Comparison of ENCODE assay signal across 1 cellular context in genomic region chr2:230441188-230441897, GRCh38.
TF ChIP-seq lines count a peak whose summit lies in the region.

No MANE protein-coding gene starts in this region.

TF ChIP-seq in K562, 482 proteins besides CTCF, POLR2A, EP300 and RAD21 (continued from another document and continues in another):
- TF ChIP-seq, protein P1, sequence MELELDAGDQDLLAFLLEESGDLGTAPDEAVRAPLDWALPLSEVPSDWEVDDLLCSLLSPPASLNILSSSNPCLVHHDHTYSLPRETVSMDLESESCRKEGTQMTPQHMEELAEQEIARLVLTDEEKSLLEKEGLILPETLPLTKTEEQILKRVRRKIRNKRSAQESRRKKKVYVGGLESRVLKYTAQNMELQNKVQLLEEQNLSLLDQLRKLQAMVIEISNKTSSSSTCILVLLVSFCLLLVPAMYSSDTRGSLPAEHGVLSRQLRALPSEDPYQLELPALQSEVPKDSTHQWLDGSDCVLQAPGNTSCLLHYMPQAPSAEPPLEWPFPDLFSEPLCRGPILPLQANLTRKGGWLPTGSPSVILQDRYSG (tag; conservative IDR thresholded peaks at IDR 0.05; ENCODE audit: low read depth): no peak
- no peak for TF ChIP-seq ZBTB1 (CRISPR knock-in tag; IDR thresholded peaks at IDR 0.05; ENCODE audit: borderline replicate concordance, low read depth)
- TF ChIP-seq TEAD1 (CRISPR knock-in tag; IDR thresholded peaks at IDR 0.05): no peak
- TF ChIP-seq GABPB2 (CRISPR knock-in tag; conservative IDR thresholded peaks at IDR 0.05): no peak
- no peak for TF ChIP-seq NFE2L1 (tag; IDR thresholded peaks at IDR 0.05; ENCODE audit: borderline replicate concordance, low read depth)
- no peak for TF ChIP-seq ZNF12 (CRISPR knock-in tag; IDR thresholded peaks at IDR 0.05)
- TF ChIP-seq ZNF232 (CRISPR knock-in tag; IDR thresholded peaks at IDR 0.05): no peak
- no peak for TF ChIP-seq ZNF785 (CRISPR knock-in tag; IDR thresholded peaks at IDR 0.05)
- TF ChIP-seq, protein P2, sequence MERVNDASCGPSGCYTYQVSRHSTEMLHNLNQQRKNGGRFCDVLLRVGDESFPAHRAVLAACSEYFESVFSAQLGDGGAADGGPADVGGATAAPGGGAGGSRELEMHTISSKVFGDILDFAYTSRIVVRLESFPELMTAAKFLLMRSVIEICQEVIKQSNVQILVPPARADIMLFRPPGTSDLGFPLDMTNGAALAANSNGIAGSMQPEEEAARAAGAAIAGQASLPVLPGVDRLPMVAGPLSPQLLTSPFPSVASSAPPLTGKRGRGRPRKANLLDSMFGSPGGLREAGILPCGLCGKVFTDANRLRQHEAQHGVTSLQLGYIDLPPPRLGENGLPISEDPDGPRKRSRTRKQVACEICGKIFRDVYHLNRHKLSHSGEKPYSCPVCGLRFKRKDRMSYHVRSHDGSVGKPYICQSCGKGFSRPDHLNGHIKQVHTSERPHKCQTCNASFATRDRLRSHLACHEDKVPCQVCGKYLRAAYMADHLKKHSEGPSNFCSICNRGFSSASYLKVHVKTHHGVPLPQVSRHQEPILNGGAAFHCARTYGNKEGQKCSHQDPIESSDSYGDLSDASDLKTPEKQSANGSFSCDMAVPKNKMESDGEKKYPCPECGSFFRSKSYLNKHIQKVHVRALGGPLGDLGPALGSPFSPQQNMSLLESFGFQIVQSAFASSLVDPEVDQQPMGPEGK (CRISPR knock-in tag; IDR thresholded peaks at IDR 0.05; ENCODE audit: borderline replicate concordance): no peak
- TF ChIP-seq C11orf30 (IDR thresholded peaks at IDR 0.05; ENCODE audit: low read depth): peak; percentile 81
- no peak for TF ChIP-seq PHF21A (IDR thresholded peaks at IDR 0.05; ENCODE audit: borderline replicate concordance, low read depth)
- peak; percentile 29; the same call in 1 of the 2 replicates for TF ChIP-seq MAFK (IDR thresholded peaks at IDR 0.05; ENCODE audit: low read length)
- TF ChIP-seq ESRRB (CRISPR knock-in tag; IDR thresholded peaks at IDR 0.05; ENCODE audit: borderline replicate concordance): no peak
- no peak for TF ChIP-seq BMI1 (IDR thresholded peaks at IDR 0.05; ENCODE audit: low read length)
- TF ChIP-seq HMG20B (CRISPR knock-in tag; IDR thresholded peaks at IDR 0.05): no peak
- no peak for TF ChIP-seq ELF2 (CRISPR knock-in tag; IDR thresholded peaks at IDR 0.05)
- TF ChIP-seq, protein P3, sequence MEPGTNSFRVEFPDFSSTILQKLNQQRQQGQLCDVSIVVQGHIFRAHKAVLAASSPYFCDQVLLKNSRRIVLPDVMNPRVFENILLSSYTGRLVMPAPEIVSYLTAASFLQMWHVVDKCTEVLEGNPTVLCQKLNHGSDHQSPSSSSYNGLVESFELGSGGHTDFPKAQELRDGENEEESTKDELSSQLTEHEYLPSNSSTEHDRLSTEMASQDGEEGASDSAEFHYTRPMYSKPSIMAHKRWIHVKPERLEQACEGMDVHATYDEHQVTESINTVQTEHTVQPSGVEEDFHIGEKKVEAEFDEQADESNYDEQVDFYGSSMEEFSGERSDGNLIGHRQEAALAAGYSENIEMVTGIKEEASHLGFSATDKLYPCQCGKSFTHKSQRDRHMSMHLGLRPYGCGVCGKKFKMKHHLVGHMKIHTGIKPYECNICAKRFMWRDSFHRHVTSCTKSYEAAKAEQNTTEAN (CRISPR knock-in tag; IDR thresholded peaks at IDR 0.05): no peak
- TF ChIP-seq ZNF197 (CRISPR knock-in tag; IDR thresholded peaks at IDR 0.05; ENCODE audit: low read depth): no peak
- no peak for TF ChIP-seq PYGO2 (tag; IDR thresholded peaks at IDR 0.05)
- no peak for TF ChIP-seq DACH1 (IDR thresholded peaks at IDR 0.05; ENCODE audit: partially characterized antibody)
- no peak for TF ChIP-seq TGIF2 (CRISPR knock-in tag; IDR thresholded peaks at IDR 0.05)
- TF ChIP-seq, protein P4, sequence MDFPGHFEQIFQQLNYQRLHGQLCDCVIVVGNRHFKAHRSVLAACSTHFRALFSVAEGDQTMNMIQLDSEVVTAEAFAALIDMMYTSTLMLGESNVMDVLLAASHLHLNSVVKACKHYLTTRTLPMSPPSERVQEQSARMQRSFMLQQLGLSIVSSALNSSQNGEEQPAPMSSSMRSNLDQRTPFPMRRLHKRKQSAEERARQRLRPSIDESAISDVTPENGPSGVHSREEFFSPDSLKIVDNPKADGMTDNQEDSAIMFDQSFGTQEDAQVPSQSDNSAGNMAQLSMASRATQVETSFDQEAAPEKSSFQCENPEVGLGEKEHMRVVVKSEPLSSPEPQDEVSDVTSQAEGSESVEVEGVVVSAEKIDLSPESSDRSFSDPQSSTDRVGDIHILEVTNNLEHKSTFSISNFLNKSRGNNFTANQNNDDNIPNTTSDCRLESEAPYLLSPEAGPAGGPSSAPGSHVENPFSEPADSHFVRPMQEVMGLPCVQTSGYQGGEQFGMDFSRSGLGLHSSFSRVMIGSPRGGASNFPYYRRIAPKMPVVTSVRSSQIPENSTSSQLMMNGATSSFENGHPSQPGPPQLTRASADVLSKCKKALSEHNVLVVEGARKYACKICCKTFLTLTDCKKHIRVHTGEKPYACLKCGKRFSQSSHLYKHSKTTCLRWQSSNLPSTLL (IDR thresholded peaks at IDR 0.05): no peak
- no peak for TF ChIP-seq HMBOX1 (IDR thresholded peaks at IDR 0.05)
- no peak for TF ChIP-seq EGR1 (conservative IDR thresholded peaks at IDR 0.05)
- TF ChIP-seq GATAD2A (IDR thresholded peaks at IDR 0.05): no peak
- no peak for TF ChIP-seq TARDBP (IDR thresholded peaks at IDR 0.05)
- no peak for TF ChIP-seq FOXK1 (CRISPR knock-in tag; IDR thresholded peaks at IDR 0.05; ENCODE audit: borderline replicate concordance)
- no peak for TF ChIP-seq NUFIP1 (IDR thresholded peaks at IDR 0.05; ENCODE audit: partially characterized antibody)
- TF ChIP-seq ARID1B (IDR thresholded peaks at IDR 0.05): 0 out of 2 replicates have a peak, but pooled peaks have one; percentile 12
- no peak for TF ChIP-seq LEF1 (IDR thresholded peaks at IDR 0.05)
- TF ChIP-seq ZFX (CRISPR knock-in tag; IDR thresholded peaks at IDR 0.05): no peak
- no peak for TF ChIP-seq FOXO4 (CRISPR knock-in tag; IDR thresholded peaks at IDR 0.05)
- TF ChIP-seq MAFG (tag; conservative IDR thresholded peaks at IDR 0.05): peak; percentile 84
- peak; percentile 60 for TF ChIP-seq MAFF (IDR thresholded peaks at IDR 0.05; ENCODE audit: low read length)
- TF ChIP-seq, protein P5, sequence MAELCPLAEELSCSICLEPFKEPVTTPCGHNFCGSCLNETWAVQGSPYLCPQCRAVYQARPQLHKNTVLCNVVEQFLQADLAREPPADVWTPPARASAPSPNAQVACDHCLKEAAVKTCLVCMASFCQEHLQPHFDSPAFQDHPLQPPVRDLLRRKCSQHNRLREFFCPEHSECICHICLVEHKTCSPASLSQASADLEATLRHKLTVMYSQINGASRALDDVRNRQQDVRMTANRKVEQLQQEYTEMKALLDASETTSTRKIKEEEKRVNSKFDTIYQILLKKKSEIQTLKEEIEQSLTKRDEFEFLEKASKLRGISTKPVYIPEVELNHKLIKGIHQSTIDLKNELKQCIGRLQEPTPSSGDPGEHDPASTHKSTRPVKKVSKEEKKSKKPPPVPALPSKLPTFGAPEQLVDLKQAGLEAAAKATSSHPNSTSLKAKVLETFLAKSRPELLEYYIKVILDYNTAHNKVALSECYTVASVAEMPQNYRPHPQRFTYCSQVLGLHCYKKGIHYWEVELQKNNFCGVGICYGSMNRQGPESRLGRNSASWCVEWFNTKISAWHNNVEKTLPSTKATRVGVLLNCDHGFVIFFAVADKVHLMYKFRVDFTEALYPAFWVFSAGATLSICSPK (IDR thresholded peaks at IDR 0.05; ENCODE audit: borderline replicate concordance): no peak
- no peak for TF ChIP-seq ZNF76 (CRISPR knock-in tag; IDR thresholded peaks at IDR 0.05; ENCODE audit: borderline replicate concordance)
- TF ChIP-seq, protein P6, sequence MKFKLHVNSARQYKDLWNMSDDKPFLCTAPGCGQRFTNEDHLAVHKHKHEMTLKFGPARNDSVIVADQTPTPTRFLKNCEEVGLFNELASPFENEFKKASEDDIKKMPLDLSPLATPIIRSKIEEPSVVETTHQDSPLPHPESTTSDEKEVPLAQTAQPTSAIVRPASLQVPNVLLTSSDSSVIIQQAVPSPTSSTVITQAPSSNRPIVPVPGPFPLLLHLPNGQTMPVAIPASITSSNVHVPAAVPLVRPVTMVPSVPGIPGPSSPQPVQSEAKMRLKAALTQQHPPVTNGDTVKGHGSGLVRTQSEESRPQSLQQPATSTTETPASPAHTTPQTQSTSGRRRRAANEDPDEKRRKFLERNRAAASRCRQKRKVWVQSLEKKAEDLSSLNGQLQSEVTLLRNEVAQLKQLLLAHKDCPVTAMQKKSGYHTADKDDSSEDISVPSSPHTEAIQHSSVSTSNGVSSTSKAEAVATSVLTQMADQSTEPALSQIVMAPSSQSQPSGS (CRISPR knock-in tag; IDR thresholded peaks at IDR 0.05): no peak
- TF ChIP-seq NR2C2 (CRISPR knock-in tag; IDR thresholded peaks at IDR 0.05): no peak
- no peak for TF ChIP-seq NR2C2 (tag; IDR thresholded peaks at IDR 0.05)
- TF ChIP-seq ZNF717 (CRISPR knock-in tag; IDR thresholded peaks at IDR 0.05): no peak
- TF ChIP-seq ZNF583 (CRISPR knock-in tag; IDR thresholded peaks at IDR 0.05): no peak
- TF ChIP-seq FIP1L1 (IDR thresholded peaks at IDR 0.05; ENCODE audit: low read depth, low read length, poor library complexity, severe bottlenecking): no peak
- TF ChIP-seq, protein P7, sequence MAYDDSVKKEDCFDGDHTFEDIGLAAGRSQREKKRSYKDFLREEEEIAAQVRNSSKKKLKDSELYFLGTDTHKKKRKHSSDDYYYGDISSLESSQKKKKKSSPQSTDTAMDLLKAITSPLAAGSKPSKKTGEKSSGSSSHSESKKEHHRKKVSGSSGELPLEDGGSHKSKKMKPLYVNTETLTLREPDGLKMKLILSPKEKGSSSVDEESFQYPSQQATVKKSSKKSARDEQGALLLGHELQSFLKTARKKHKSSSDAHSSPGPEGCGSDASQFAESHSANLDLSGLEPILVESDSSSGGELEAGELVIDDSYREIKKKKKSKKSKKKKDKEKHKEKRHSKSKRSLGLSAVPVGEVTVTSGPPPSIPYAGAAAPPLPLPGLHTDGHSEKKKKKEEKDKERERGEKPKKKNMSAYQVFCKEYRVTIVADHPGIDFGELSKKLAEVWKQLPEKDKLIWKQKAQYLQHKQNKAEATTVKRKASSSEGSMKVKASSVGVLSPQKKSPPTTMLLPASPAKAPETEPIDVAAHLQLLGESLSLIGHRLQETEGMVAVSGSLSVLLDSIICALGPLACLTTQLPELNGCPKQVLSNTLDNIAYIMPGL (CRISPR knock-in tag; IDR thresholded peaks at IDR 0.05): no peak
- peak; percentile 31; the same call in 1 of the 2 replicates for TF ChIP-seq SMARCA4 (IDR thresholded peaks at IDR 0.05)
- no peak for TF ChIP-seq ZNF408 (CRISPR knock-in tag; IDR thresholded peaks at IDR 0.05; ENCODE audit: low read depth)
- TF ChIP-seq, protein P8, sequence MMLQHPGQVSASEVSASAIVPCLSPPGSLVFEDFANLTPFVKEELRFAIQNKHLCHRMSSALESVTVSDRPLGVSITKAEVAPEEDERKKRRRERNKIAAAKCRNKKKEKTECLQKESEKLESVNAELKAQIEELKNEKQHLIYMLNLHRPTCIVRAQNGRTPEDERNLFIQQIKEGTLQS (IDR thresholded peaks at IDR 0.05): no peak
- TF ChIP-seq, protein P8 (CRISPR knock-in tag; conservative IDR thresholded peaks at IDR 0.05): no peak
- no peak for TF ChIP-seq THRA (IDR thresholded peaks at IDR 0.05)
- peak; percentile 79 for TF ChIP-seq NFE2 (IDR thresholded peaks at IDR 0.05; ENCODE audit: low read depth)
- TF ChIP-seq CSDE1 (IDR thresholded peaks at IDR 0.05): no peak
- TF ChIP-seq ZNF3 (CRISPR knock-in tag; IDR thresholded peaks at IDR 0.05): no peak
- no peak for TF ChIP-seq BCL6 (CRISPR knock-in tag; IDR thresholded peaks at IDR 0.05)
- no peak for TF ChIP-seq NCOA6 (IDR thresholded peaks at IDR 0.05)
- TF ChIP-seq MYNN (IDR thresholded peaks at IDR 0.05): no peak
- no peak for TF ChIP-seq MYNN (CRISPR knock-in tag; IDR thresholded peaks at IDR 0.05)
- TF ChIP-seq ZNF444 (CRISPR knock-in tag; IDR thresholded peaks at IDR 0.05): no peak
- TF ChIP-seq PHTF2 (CRISPR knock-in tag; IDR thresholded peaks at IDR 0.05): no peak
- no peak for TF ChIP-seq ILK (tag; IDR thresholded peaks at IDR 0.05; ENCODE audit: borderline replicate concordance, low read depth)
- TF ChIP-seq DIDO1 (tag; IDR thresholded peaks at IDR 0.05; ENCODE audit: low read depth): no peak
- no peak for TF ChIP-seq ZNF778 (CRISPR knock-in tag; IDR thresholded peaks at IDR 0.05)
- TF ChIP-seq JUNB (CRISPR knock-in tag; conservative IDR thresholded peaks at IDR 0.05): no peak
- TF ChIP-seq DPF2 (IDR thresholded peaks at IDR 0.05): peak; percentile 43; the same call in 1 of the 2 replicates
- TF ChIP-seq EHMT2 (IDR thresholded peaks at IDR 0.05): no peak
